ENCODE assay signal across 33 cellular contexts in genomic region chr11:119972281-119972680, GRCh38.
DNase-seq lines count a peak whose midpoint lies in the region; ATAC-seq and TF ChIP-seq lines count a peak whose summit lies in the region.
"Had no signal": no experiment of that assay in that cellular context is flagged by ENCODE, and none has a peak within 500 bp of the region (broad histone marks: within the 10 kb centered on the region; RNA-seq: fewer than 3 reads in every experiment).

No MANE protein-coding gene starts in this region.

- H2AFZ ChIP-seq in IMR-90 (replicated peaks; ENCODE audit: low read length, poor library complexity) = no peak overlapping the region

- no peak overlapping the region for H4K8ac ChIP-seq in IMR-90 (ENCODE audit: low read depth in 2 of 2, low read length in 2 of 2)

- H3K27ac ChIP-seq in HEK293 (ENCODE audit: extremely low read depth, low read depth, low read length) (no peak overlapping the region), IMR-90 (ENCODE audit: insufficient read depth, low read length) (no peak overlapping the region), substantia nigra (ENCODE audit: low read depth, low read length, poor library complexity, severe bottlenecking) (no peak overlapping the region)
- H3K27ac ChIP-seq: 22Rv1; A549; BLaER1; BLaER1 treated with 17β-estradiol and CSF1 and Interleukin-3, amounts not matched to agents 10 nM and 100 nM; C4-2B had no signal

- H3K27me3 ChIP-seq in IMR-90 (ENCODE audit: control insufficient read depth, insufficient read depth, low read length) = peaks cover 20% of the 10 kb centered on the region; the same call in 1 of the 2 replicates
- H3K27me3 ChIP-seq: BE2C; BLaER1; BLaER1 treated with 17β-estradiol and CSF1 and Interleukin-3, amounts not matched to agents 10 nM and 100 nM had no signal

- H3K9me1 ChIP-seq in IMR-90 (ENCODE audit: insufficient read depth, low read length) = no peaks in the 10 kb centered on the region

- in situ Hi-C loops in IMR-90 (cut with MboI; ENCODE audit: low sequenced_read_pairs) = no loop called here

- TF ChIP-seq POLR2A in IMR-90 (IDR thresholded peaks at IDR 0.05; ENCODE audit: low read depth, low read length) = no peak

- ATAC-seq in IMR-90 (ENCODE audit: low read depth) (no peak), sciatic nerve (no peak), HG02970 (IDR thresholded peaks at IDR 0.05; ENCODE audit: low FRiP score, unreplicated experiment) (no peak)
- ATAC-seq in activated CD8-positive, alpha-beta T cell treated with anti-CD3 and anti-CD28 coated beads for 36 hours = no peak
- ATAC-seq: A549; CD8-positive, alpha-beta T cell had no signal

- WGBS in IMR-90 (ENCODE audit: extremely low coverage in 2 of 2, insufficient read length in 1 of 2), 2 experiments = no CpG with 5 or more reads among the region's 2 CpGs

- no peak overlapping the region for H3K14ac ChIP-seq in IMR-90 (replicated peaks; ENCODE audit: low read depth, low read length)

- no peaks in the 10 kb centered on the region for H3K4me1 ChIP-seq in HEK293 (ENCODE audit: control insufficient read depth, insufficient read depth, low read length)
- H3K4me1 ChIP-seq in IMR-90 (ENCODE audit: control insufficient read depth, insufficient read depth, low read length) = no peaks in the 10 kb centered on the region
- H3K4me1 ChIP-seq: A549 had no signal

- peak overlapping the region; percentile 20 for H2AK9ac ChIP-seq in IMR-90 (replicated peaks; ENCODE audit: low read depth, low read length, poor library complexity)

- CTCF ChIA-PET in HEK293 (lab: Yijun Ruan, JAX) (no interaction called here), IMR-90 (lab: Yijun Ruan, JAX) (no interaction called here)
- CTCF ChIA-PET in activated CD8-positive, alpha-beta T cell treated with anti-CD3 and anti-CD28 coated beads for 36 hours (lab: Charles Lee) = no interaction called here

- no peak overlapping the region for H2BK15ac ChIP-seq in IMR-90 (ENCODE audit: low read depth, low read length)

- no peak overlapping the region for H3K4me2 ChIP-seq in IMR-90 (ENCODE audit: low read depth, low read length)
- H3K4me2 ChIP-seq: A549; BLaER1; BLaER1 treated with 17β-estradiol and CSF1 and Interleukin-3, amounts not matched to agents 10 nM and 100 nM had no signal

- no peaks in the 10 kb centered on the region for H3K36me3 ChIP-seq in HEK293 (ENCODE audit: control insufficient read depth in 2 of 2, insufficient read depth in 1 of 2, low read length in 2 of 2)
- H3K36me3 ChIP-seq in IMR-90 (ENCODE audit: control insufficient read depth, insufficient read depth, low read length) = no peaks in the 10 kb centered on the region
- H3K36me3 ChIP-seq: BE2C; BLaER1; BLaER1 treated with 17β-estradiol and CSF1 and Interleukin-3, amounts not matched to agents 10 nM and 100 nM had no signal

- no peak overlapping the region for H2BK20ac ChIP-seq in IMR-90 (ENCODE audit: low read depth, low read length)

- no peak for TF ChIP-seq RAD21 in IMR-90 (IDR thresholded peaks at IDR 0.05; ENCODE audit: low read length)

- H3K18ac ChIP-seq in IMR-90 (ENCODE audit: low read depth, low read length) = no peak overlapping the region

- DNase-seq in IMR-90 = no peak
- peak; percentile 27 for DNase-seq in sciatic nerve (ENCODE audit: low spot score)
- DNase-seq in activated CD8-positive, alpha-beta T cell treated with anti-CD3 and anti-CD28 coated beads for 36 hours = no peak
- no peak for DNase-seq in substantia nigra (lab: John Stamatoyannopoulos, UW)
- DNase-seq: 8988T; ACHN; AML-193; BE2C; C1 segment of cervical spinal cord; Calu3; CD4-positive, alpha-beta memory T cell; CD4-positive, alpha-beta T cell; CD4-positive, CD25-positive, alpha-beta regulatory T cell; CD8-positive, alpha-beta memory T cell; CD8-positive, alpha-beta T cell; COR-L47; DMS 273 treated with DMSO at 0.1 percent for 48 hours; DMS153; DMS53; DMS79; DMS79 treated with DMSO at 0.1 percent for 48 hours; DND-41; EL had no signal

- H4K91ac ChIP-seq in IMR-90 (ENCODE audit: insufficient read depth, low read depth, low read length) = no peak overlapping the region

- H3K27me3 Mint-ChIP-seq in activated CD8-positive, alpha-beta T cell treated with anti-CD3 and anti-CD28 coated beads for 36 hours = peaks cover 11% of the 10 kb centered on the region

- no peaks in the 10 kb centered on the region for H4K20me1 ChIP-seq in IMR-90 (ENCODE audit: insufficient read depth, low read length)
- H4K20me1 ChIP-seq: BLaER1 had no signal

- no peaks in the 10 kb centered on the region for H3K36me3 Mint-ChIP-seq in activated CD8-positive, alpha-beta T cell treated with anti-CD3 and anti-CD28 coated beads for 36 hours (ENCODE audit: low read depth)
- H3K36me3 Mint-ChIP-seq: CD14-positive monocyte; CD4-positive, alpha-beta memory T cell; CD4-positive, CD25-positive, alpha-beta regulatory T cell; CD8-positive, alpha-beta memory T cell; CD8-positive, alpha-beta T cell had no signal

- TF ChIP-seq CTCF in HEK293 (tag by site-specific recombination; IDR thresholded peaks at IDR 0.05) = no peak
- TF ChIP-seq CTCF in IMR-90 (conservative IDR thresholded peaks at IDR 0.05; ENCODE audit: low read depth, low read length) = no peak
- TF ChIP-seq CTCF in activated CD8-positive, alpha-beta T cell treated with anti-CD3 and anti-CD28 coated beads for 36 hours (IDR thresholded peaks at IDR 0.05) = no peak

- H3K4me1 Mint-ChIP-seq in activated CD8-positive, alpha-beta T cell treated with anti-CD3 and anti-CD28 coated beads for 36 hours (ENCODE audit: low read depth) = no peaks in the 10 kb centered on the region
- H3K4me1 Mint-ChIP-seq: B cell; CD14-positive monocyte; CD4-positive, alpha-beta memory T cell; CD4-positive, CD25-positive, alpha-beta regulatory T cell; CD8-positive, alpha-beta memory T cell had no signal

- no peak overlapping the region for H3K56ac ChIP-seq in IMR-90 (ENCODE audit: extremely low read depth, insufficient read depth, low read length)

- no peaks in the 10 kb centered on the region for H3K9me3 ChIP-seq in HEK293 (ENCODE audit: control insufficient read depth, insufficient read depth, low read depth, low read length)
- no peaks in the 10 kb centered on the region for H3K9me3 ChIP-seq in IMR-90 (ENCODE audit: control insufficient read depth, insufficient read depth, low read length)
- H3K9me3 ChIP-seq: A549; BE2C; BLaER1; BLaER1 treated with 17β-estradiol and CSF1 and Interleukin-3, amounts not matched to agents 10 nM and 100 nM; Caco-2 had no signal

- H2BK5ac ChIP-seq in IMR-90 (ENCODE audit: low read depth, low read length, poor library complexity, severe bottlenecking) = no peak overlapping the region

- no peak overlapping the region for H2BK120ac ChIP-seq in IMR-90 (ENCODE audit: low read depth, low read length)

- H3K23ac ChIP-seq in IMR-90 (ENCODE audit: low read depth, low read length) = no peak overlapping the region

- H3K4me3 Mint-ChIP-seq in activated CD8-positive, alpha-beta T cell treated with anti-CD3 and anti-CD28 coated beads for 36 hours = no peak overlapping the region
- H3K4me3 Mint-ChIP-seq: B cell; CD14-positive monocyte; CD4-positive, alpha-beta memory T cell; CD4-positive, alpha-beta T cell; CD4-positive, CD25-positive, alpha-beta regulatory T cell; CD8-positive, alpha-beta memory T cell; CD8-positive, alpha-beta T cell had no signal

- BruUV-seq in IMR-90 (replicated peaks; lab: Mats Ljungman, UMichigan) = no TSS peak

- intact Hi-C loops in IMR-90 (cut with micrococcal nuclease) (no loop called here), sciatic nerve (cut with DNase I) (no loop called here)
- intact Hi-C loops in activated CD8-positive, alpha-beta T cell treated with anti-CD3 and anti-CD28 coated beads for 36 hours (cut with micrococcal nuclease) = no loop called here

- dilution Hi-C loops in IMR-90 (cut with HindIII; ENCODE audit: low sequenced_read_pairs, unreplicated experiment) = no loop called here

- H2AK5ac ChIP-seq in IMR-90 (ENCODE audit: low read depth, low read length) = no peak overlapping the region

- H3K9me3 Mint-ChIP-seq in activated CD8-positive, alpha-beta T cell treated with anti-CD3 and anti-CD28 coated beads for 36 hours = peaks cover 2% of the 10 kb centered on the region
- H3K9me3 Mint-ChIP-seq: CD4-positive, alpha-beta T cell had no signal

- no peak overlapping the region for H3K9ac ChIP-seq in IMR-90 (ENCODE audit: low read depth, low read length)
- H3K9ac ChIP-seq: BLaER1; BLaER1 treated with 17β-estradiol and CSF1 and Interleukin-3, amounts not matched to agents 10 nM and 100 nM had no signal

- POLR2A ChIA-PET in HEK293 (lab: Yijun Ruan, JAX) (no interaction called here), IMR-90 (lab: Charles Lee; ENCODE audit: unreplicated experiment) (no interaction called here)
- POLR2A ChIA-PET in activated CD8-positive, alpha-beta T cell treated with anti-CD3 and anti-CD28 coated beads for 36 hours (lab: Charles Lee) = no interaction called here

- H3K27ac Mint-ChIP-seq in activated CD8-positive, alpha-beta T cell treated with anti-CD3 and anti-CD28 coated beads for 36 hours = no peak overlapping the region
- H3K27ac Mint-ChIP-seq: B cell; CD14-positive monocyte; CD4-positive, alpha-beta memory T cell; CD4-positive, alpha-beta T cell; CD4-positive, CD25-positive, alpha-beta regulatory T cell; CD8-positive, alpha-beta memory T cell; CD8-positive, alpha-beta T cell had no signal

- no peak overlapping the region for H3K4ac ChIP-seq in IMR-90 (ENCODE audit: low read depth, low read length)

- H4K5ac ChIP-seq in IMR-90 (ENCODE audit: low read depth, low read length) = no peak overlapping the region

- no peaks in the 10 kb centered on the region for H3K79me1 ChIP-seq in IMR-90 (ENCODE audit: low read depth in 1 of 2, low read length in 2 of 2)

- H3K4me3 ChIP-seq in HEK293 (ENCODE audit: low read depth, low read length) = no peak overlapping the region
- H3K4me3 ChIP-seq in IMR-90 (ENCODE audit: insufficient read depth, low read depth, low read length) = no peak overlapping the region
- H3K4me3 ChIP-seq: A549; BLaER1; BLaER1 treated with 17β-estradiol and CSF1 and Interleukin-3, amounts not matched to agents 10 nM and 100 nM had no signal

TF ChIP-seq in HEK293, 187 proteins besides CTCF, POLR2A, EP300 and RAD21:
- peak; percentile 82 for TF ChIP-seq ZNF133 (tag by site-specific recombination; IDR thresholded peaks at IDR 0.05)
- no peak for TF ChIP-seq ZNF266 (tag by site-specific recombination; IDR thresholded peaks at IDR 0.05; ENCODE audit: low read depth)
- no peak for TF ChIP-seq ZNF416 (tag by site-specific recombination; IDR thresholded peaks at IDR 0.05)

TF ChIP-seq in IMR-90, 13 proteins besides CTCF, POLR2A, EP300 and RAD21 (continues in another document):
- TF ChIP-seq MXI1 (IDR thresholded peaks at IDR 0.05; ENCODE audit: borderline replicate concordance, low read depth, low read length) (no peak), MAFK (IDR thresholded peaks at IDR 0.05; ENCODE audit: low read depth, low read length) (no peak), CEBPB (IDR thresholded peaks at IDR 0.05; ENCODE audit: low read depth, low read length) (no peak), RFX5 (IDR thresholded peaks at IDR 0.05; ENCODE audit: low read depth, low read length) (no peak)
